1 cellular context compared by ENCODE assay signal in genomic region chr11:77037057-77037456, GRCh38.
TF ChIP-seq lines count a peak whose summit lies in the region.

No MANE protein-coding gene starts in this region.

TF ChIP-seq in H1, 55 proteins besides CTCF, POLR2A, EP300 and RAD21 (continued from another document):
- TF ChIP-seq TAF1 (IDR thresholded peaks at IDR 0.05; ENCODE audit: low read depth, low read length), result no peak
- no peak for TF ChIP-seq SP4 (IDR thresholded peaks at IDR 0.05; ENCODE audit: low read length)
- no peak for TF ChIP-seq TBP (IDR thresholded peaks at IDR 0.05; ENCODE audit: low read depth, low read length)
- TF ChIP-seq SP2 (IDR thresholded peaks at IDR 0.05; ENCODE audit: low read length), result no peak
